Comparison of ENCODE assay signal across 20 cellular contexts in the genomic region with DNA sequence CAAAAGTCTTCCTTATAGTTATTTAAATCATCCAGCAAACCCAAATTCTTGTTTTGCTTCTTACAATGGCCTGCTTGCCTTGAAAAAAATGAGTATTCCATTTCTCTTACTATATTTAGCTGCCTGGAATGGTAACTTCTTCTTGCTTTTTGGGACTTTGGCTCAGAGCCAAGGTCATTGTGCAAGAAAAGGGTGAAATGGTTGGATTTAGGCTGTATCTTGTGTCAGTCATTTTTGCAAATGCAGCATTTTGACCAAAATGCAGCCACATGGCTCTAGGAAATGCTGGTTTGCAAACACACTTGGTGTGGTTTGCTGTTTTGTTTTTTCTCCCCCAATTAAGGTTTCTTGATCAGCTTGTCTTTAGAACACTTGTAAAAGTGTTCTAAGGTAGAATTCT.
DNase-seq lines count a peak whose midpoint lies in the region; ATAC-seq and TF ChIP-seq lines count a peak whose summit lies in the region.
"Had no signal": no experiment of that assay in that cellular context is flagged by ENCODE, and none has a peak within 500 bp of the region (broad histone marks: within the 10 kb centered on the region; RNA-seq: fewer than 3 reads in every experiment).

No MANE protein-coding gene starts in this region.

- peaks cover 9% of the 10 kb centered on the region for H3K4me1 Mint-ChIP-seq in GM23338
- H3K4me1 Mint-ChIP-seq: activated naive CD4-positive, alpha-beta T cell treated with anti-CD3 and anti-CD28 coated beads, Interleukin-2, amount 50 U/mL, for 24 hours; neural crest cell; stimulated activated memory B cell treated with anti-CD40 and anti-IgM and Interleukin-4, amounts not matched to agents 10 μg/mL and 1 μg/mL and 100 μg/mL, for 72 hours had no signal

- peak overlapping the region; percentile 54; the same call in 1 of the 2 replicates for H2AFZ ChIP-seq in GM23338

- no peak overlapping the region for H3K4me2 ChIP-seq in GM23338

- no TSS peak for BruUV-seq in Panc1 (replicated peaks; lab: Mats Ljungman, UMichigan)

- in situ Hi-C loops in Panc1 (cut with HindIII; ENCODE audit: low pct_unique_long_range_greater_than_20kb, low sequenced_read_pairs), result no loop called here
- in situ Hi-C loops in gastrocnemius medialis (cut with MboI; ENCODE audit: low sequenced_read_pairs in 4 of 4), result no loop called here

- no peaks in the 10 kb centered on the region; the same call in 1 of the 2 replicates for H3K9me2 ChIP-seq in GM23338 (ENCODE audit: insufficient read depth)

- TF ChIP-seq CTCF in GM23338 (conservative IDR thresholded peaks at IDR 0.05; ENCODE audit: low read depth in 2 of 2) (no peak), Panc1 (IDR thresholded peaks at IDR 0.05) (no peak), fibroblast of pulmonary artery (IDR thresholded peaks at IDR 0.05; ENCODE audit: low read length, missing control alignments) (no peak), gastrocnemius medialis (IDR thresholded peaks at IDR 0.05 in 4 of 5, conservative IDR thresholded peaks at IDR 0.05 in 1 of 5) (no peak), gastroesophageal sphincter (IDR thresholded peaks at IDR 0.05) (no peak)

- H3K79me2 ChIP-seq in GM23338 (replicated peaks; ENCODE audit: insufficient read depth), result no peaks in the 10 kb centered on the region

- H3K4me3 Mint-ChIP-seq in GM23338, result no peak overlapping the region
- H3K4me3 Mint-ChIP-seq: activated B cell treated with CpG ODN at 0.5 μM for 24 hours; activated CD8-positive, alpha-beta T cell treated with anti-CD3 and anti-CD28 coated beads, Interleukin-2, amount 10 ng/mL, durations not matched to agents 7 days and 5 days; activated naive CD4-positive, alpha-beta T cell treated with anti-CD3 and anti-CD28 coated beads, Interleukin-2, amount 50 U/mL, for 24 hours; activated T-cell treated with anti-CD3 and anti-CD28 coated beads, Interleukin-2, amount 50 U/mL, for 4 hours; neural crest cell; stimulated activated memory B cell treated with anti-CD40 and anti-IgM and Interleukin-4, amounts not matched to agents 10 μg/mL and 1 μg/mL and 100 μg/mL, for 72 hours had no signal

- no peaks in the 10 kb centered on the region for H3K27me3 ChIP-seq in GM23338 (ENCODE audit: insufficient read depth)
- no peaks in the 10 kb centered on the region for H3K27me3 ChIP-seq in Panc1 (ENCODE audit: control insufficient read depth, insufficient read depth, low read length)
- H3K27me3 ChIP-seq in gastrocnemius medialis, result no peaks in the 10 kb centered on the region
- no peaks in the 10 kb centered on the region for H3K27me3 ChIP-seq in gastroesophageal sphincter
- H3K27me3 ChIP-seq: thyroid gland had no signal

- DNase-seq in GM23338 (ENCODE audit: low spot score) (no peak), Panc1 (ENCODE audit: low read depth, low spot score) (no peak), fibroblast of pulmonary artery (ENCODE audit: low read depth) (peak; percentile 32), gastrocnemius medialis (peak; percentile 22 to 30)
- DNase-seq: activated B cell treated with CpG ODN at 0.5 μM for 24 hours; activated CD8-positive, alpha-beta T cell treated with anti-CD3 and anti-CD28 coated beads, Interleukin-2, amount 10 ng/mL, durations not matched to agents 7 days and 5 days; activated T-cell treated with anti-CD3 and anti-CD28 coated beads, Interleukin-2, amount 50 U/mL, for 4 hours; AML-193; COR-L47; GOT3; NCI-H1436; NCI-H2171 treated with DMSO at 0.1 percent for 48 hours had no signal

- H3K4me3 ChIP-seq in GM23338, result no peak overlapping the region
- no peak overlapping the region for H3K4me3 ChIP-seq in Panc1 (ENCODE audit: low read depth in 2 of 2, low read length in 2 of 2)
- H3K4me3 ChIP-seq in fibroblast of pulmonary artery (replicated peaks; ENCODE audit: low read depth, low read length), result no peak overlapping the region
- no peak overlapping the region for H3K4me3 ChIP-seq in gastrocnemius medialis
- no peak overlapping the region for H3K4me3 ChIP-seq in gastroesophageal sphincter
- H3K4me3 ChIP-seq: SK-N-MC, thyroid gland had no signal

- no peak for TF ChIP-seq POLR2A in gastrocnemius medialis (IDR thresholded peaks at IDR 0.05)
- no peak for TF ChIP-seq POLR2A in gastroesophageal sphincter (IDR thresholded peaks at IDR 0.05)

- intact Hi-C loops in Panc1 (cut with micrococcal nuclease; ENCODE audit: unreplicated experiment) (no loop called here), gastrocnemius medialis (cut with DNase I; ENCODE audit: low total_unique reads) (no loop called here)

- no peaks in the 10 kb centered on the region for H3K9me3 Mint-ChIP-seq in GM23338
- H3K9me3 Mint-ChIP-seq: activated naive CD4-positive, alpha-beta T cell treated with anti-CD3 and anti-CD28 coated beads, Interleukin-2, amount 50 U/mL, for 24 hours had no signal

- H3K27ac ChIP-seq in GM23338 (ENCODE audit: low read depth), result no peak overlapping the region
- peak overlapping the region; percentile 84 for H3K27ac ChIP-seq in Panc1 (ENCODE audit: low read length)
- no peak overlapping the region for H3K27ac ChIP-seq in gastrocnemius medialis
- H3K27ac ChIP-seq in gastroesophageal sphincter, result no peak overlapping the region
- H3K27ac ChIP-seq: SK-N-MC, thyroid gland had no signal

- H3F3A ChIP-seq in GM23338 (replicated peaks; ENCODE audit: low read depth), result no peaks in the 10 kb centered on the region

- H3K36me3 ChIP-seq in GM23338 (ENCODE audit: insufficient read depth) (no peaks in the 10 kb centered on the region), Panc1 (ENCODE audit: control insufficient read depth, insufficient read depth, low read length) (no peaks in the 10 kb centered on the region), gastrocnemius medialis (no peaks in the 10 kb centered on the region), gastroesophageal sphincter (no peaks in the 10 kb centered on the region)
- H3K36me3 ChIP-seq: thyroid gland had no signal

- no peaks in the 10 kb centered on the region for H3K27me3 Mint-ChIP-seq in GM23338 (ENCODE audit: insufficient read depth, low read depth, poor library complexity)
- H3K27me3 Mint-ChIP-seq: activated B cell treated with CpG ODN at 0.5 μM for 24 hours; activated naive CD4-positive, alpha-beta T cell treated with anti-CD3 and anti-CD28 coated beads, Interleukin-2, amount 50 U/mL, for 24 hours; stimulated activated memory B cell treated with anti-CD40 and anti-IgM and Interleukin-4, amounts not matched to agents 10 μg/mL and 1 μg/mL and 100 μg/mL, for 72 hours had no signal

- no peaks in the 10 kb centered on the region for H3K9me3 ChIP-seq in Panc1 (ENCODE audit: control insufficient read depth, insufficient read depth, low read depth, low read length)
- H3K9me3 ChIP-seq in gastrocnemius medialis, result no peaks in the 10 kb centered on the region
- H3K9me3 ChIP-seq in gastroesophageal sphincter, result no peaks in the 10 kb centered on the region
- H3K9me3 ChIP-seq: thyroid gland had no signal

- ATAC-seq in GM23338, result no peak
- no peak for ATAC-seq in Panc1
- ATAC-seq in gastrocnemius medialis, result peak in 1 of 2 donors; percentile 46
- ATAC-seq in HG03521 (IDR thresholded peaks at IDR 0.05; ENCODE audit: unreplicated experiment), result no peak
- ATAC-seq in gastroesophageal sphincter, result no peak
- ATAC-seq in GM19455 (IDR thresholded peaks at IDR 0.05; ENCODE audit: unreplicated experiment), result no peak
- ATAC-seq: activated CD8-positive, alpha-beta T cell treated with anti-CD3 and anti-CD28 coated beads, Interleukin-2, amount 10 ng/mL, durations not matched to agents 7 days and 5 days; activated T-cell treated with anti-CD3 and anti-CD28 coated beads, Interleukin-2, amount 50 U/mL, for 4 hours; stimulated activated memory B cell treated with anti-CD40 and anti-IgM and Interleukin-4, amounts not matched to agents 10 μg/mL and 1 μg/mL and 100 μg/mL, for 72 hours had no signal

- H3K4me1 ChIP-seq in GM23338 (ENCODE audit: insufficient read depth), result peaks cover 18% of the 10 kb centered on the region; the same call in 1 of the 2 replicates
- peaks cover 22% of the 10 kb centered on the region for H3K4me1 ChIP-seq in Panc1 (ENCODE audit: control insufficient read depth, insufficient read depth, low read length)
- peaks cover 8 to 14% of the 10 kb centered on the region in 2 donors for H3K4me1 ChIP-seq in gastrocnemius medialis
- peaks cover 0 to 9% (median 4%) of the 10 kb centered on the region in 3 donors for H3K4me1 ChIP-seq in gastroesophageal sphincter

- H3K27ac Mint-ChIP-seq in GM23338, result no peak overlapping the region
- H3K27ac Mint-ChIP-seq: activated B cell treated with CpG ODN at 0.5 μM for 24 hours; activated CD8-positive, alpha-beta T cell treated with anti-CD3 and anti-CD28 coated beads, Interleukin-2, amount 10 ng/mL, durations not matched to agents 7 days and 5 days; activated naive CD4-positive, alpha-beta T cell treated with anti-CD3 and anti-CD28 coated beads, Interleukin-2, amount 50 U/mL, for 24 hours; stimulated activated memory B cell treated with anti-CD40 and anti-IgM and Interleukin-4, amounts not matched to agents 10 μg/mL and 1 μg/mL and 100 μg/mL, for 72 hours had no signal

- POLR2A ChIA-PET in Panc1 (lab: Charles Lee), result no interaction called here

- H3K36me3 Mint-ChIP-seq in GM23338 (ENCODE audit: low read depth), result no peaks in the 10 kb centered on the region
- H3K36me3 Mint-ChIP-seq: activated naive CD4-positive, alpha-beta T cell treated with anti-CD3 and anti-CD28 coated beads, Interleukin-2, amount 50 U/mL, for 24 hours; stimulated activated memory B cell treated with anti-CD40 and anti-IgM and Interleukin-4, amounts not matched to agents 10 μg/mL and 1 μg/mL and 100 μg/mL, for 72 hours had no signal

- H4K20me1 ChIP-seq in GM23338 (replicated peaks; ENCODE audit: insufficient read depth), result no peaks in the 10 kb centered on the region

- TF ChIP-seq EP300 in gastroesophageal sphincter (IDR thresholded peaks at IDR 0.05), result no peak

- CTCF ChIA-PET in Panc1 (lab: Charles Lee), result interaction anchor here (0.7 kb wide), 1 partner anchor 20 kb away, joined by 4 read pairs; no protein-coding TSS in a partner anchor

TF ChIP-seq in GM23338, 12 proteins besides CTCF, POLR2A, EP300 and RAD21 (continues in another document):
- no peak for TF ChIP-seq STAT1 (IDR thresholded peaks at IDR 0.05; ENCODE audit: unreplicated experiment)
- TF ChIP-seq EZH2 (IDR thresholded peaks at IDR 0.05; ENCODE audit: low read depth, unreplicated experiment), result no peak
- TF ChIP-seq JUNB (IDR thresholded peaks at IDR 0.05; ENCODE audit: unreplicated experiment), result no peak
- no peak for TF ChIP-seq ZNF331 (CRISPR knock-in tag; IDR thresholded peaks at IDR 0.05; ENCODE audit: low read depth)
- TF ChIP-seq NANOG (IDR thresholded peaks at IDR 0.05; ENCODE audit: borderline replicate concordance), result no peak

Comparison
In these comparisons a context has a peak if more than half of its experiments do, and no peak if none do; other contexts are left out.
1. DNase-seq: peak in fibroblast of pulmonary artery (single experiment) and gastrocnemius medialis (2 of 2); none in GM23338 (single experiment) and Panc1 (single experiment).